Comparison of ENCODE assay signal across 29 cellular contexts in genomic region chr2:224155371-224155770, GRCh38.
"Had no signal": no experiment of that assay in that cellular context is flagged by ENCODE, and none has a peak within 500 bp of the region (broad histone marks: within the 10 kb centered on the region; RNA-seq: fewer than 3 reads in every experiment).

No MANE protein-coding gene starts in this region.

- ATAC-seq: activated CD4-positive, alpha-beta T cell treated with anti-CD3 and anti-CD28 coated beads for 36 hours; activated CD8-positive, alpha-beta memory T cell treated with anti-CD3 and anti-CD28 coated beads, Interleukin-2, amount 10 ng/mL, durations not matched to agents 7 days and 5 days; activated CD8-positive, alpha-beta T cell treated with anti-CD3 and anti-CD28 coated beads, Interleukin-2, amount 10 ng/mL, durations not matched to agents 7 days and 5 days; activated naive CD4-positive, alpha-beta T cell treated with anti-CD3 and anti-CD28 coated beads, Interleukin-2, amount 50 U/mL, for 72 hours; esophagus mucosa; gastrocnemius medialis had no signal

- DNase-seq: activated CD4-positive, alpha-beta memory T cell treated with anti-CD3 and anti-CD28 coated beads for 36 hours; activated CD4-positive, alpha-beta T cell treated with anti-CD3 and anti-CD28 coated beads for 36 hours; activated CD4-positive, alpha-beta T cell treated with anti-CD3 and anti-CD28 coated beads, Interleukin-2, amount 10 ng/mL, durations not matched to agents 24 days and 14 days; activated CD4-positive, CD25-positive, alpha-beta regulatory T cell; activated CD4-positive, CD25-positive, alpha-beta regulatory T cell treated with anti-CD3 and anti-CD28 coated beads, Interleukin-2, amount 50 U/mL, for 72 hours; activated CD8-positive, alpha-beta memory T cell treated with anti-CD3 and anti-CD28 coated beads, Interleukin-2, amount 10 ng/mL, durations not matched to agents 7 days and 5 days; activated CD8-positive, alpha-beta memory T cell treated with anti-CD3 and anti-CD28 coated beads, Interleukin-2, amount 50 U/mL, for 4 hours; activated CD8-positive, alpha-beta T cell treated with anti-CD3 and anti-CD28 coated beads, Interleukin-2, amount 10 ng/mL, durations not matched to agents 7 days and 5 days; activated effector memory CD4-positive, alpha-beta T cell treated with anti-CD3 and anti-CD28 coated beads, Interleukin-2, amount 50 U/mL, for 16 hours; activated naive CD4-positive, alpha-beta T cell; activated naive CD4-positive, alpha-beta T cell treated with anti-CD3 and anti-CD28 coated beads, Interleukin-2, amount 10 ng/mL, durations not matched to agents 7 days and 5 days; activated naive CD8-positive, alpha-beta T cell treated with anti-CD3 and anti-CD28 coated beads, Interleukin-2, amount 10 ng/mL, durations not matched to agents 7 days and 5 days; activated T-cell treated with anti-CD3 and anti-CD28 coated beads, Interleukin-2, amount 50 U/mL, for 1 hour; activated T-cell treated with anti-CD3 and anti-CD28 coated beads, Interleukin-2, amount 50 U/mL, for 48 hours; central memory CD4-positive, alpha-beta T cell; cerebellar nuclear complex; dorsolateral prefrontal cortex; effector memory CD4-positive, alpha-beta T cell; endodermal cell; foreskin fibroblast; gastrocnemius medialis; glutamatergic neuron; T-helper 2 cell had no signal

- H3K36me3 ChIP-seq: ascending aorta, breast epithelium, cardiac muscle cell, gastrocnemius medialis had no signal

- H3K27me3 ChIP-seq: ascending aorta, breast epithelium, cardiac muscle cell, dorsolateral prefrontal cortex, gastrocnemius medialis had no signal

- H3K9me3 ChIP-seq: ascending aorta, gastrocnemius medialis had no signal

- H3K27ac ChIP-seq: ascending aorta, breast epithelium, cardiac muscle cell, coronary artery, gastrocnemius medialis had no signal

- H3K4me1 ChIP-seq: ascending aorta, breast epithelium, gastrocnemius medialis had no signal

- H3K4me3 ChIP-seq: ascending aorta, breast epithelium, cardiac muscle cell, coronary artery, dorsolateral prefrontal cortex, gastrocnemius medialis had no signal
